ENCODE assay signal across 15 cellular contexts in the genomic region with DNA sequence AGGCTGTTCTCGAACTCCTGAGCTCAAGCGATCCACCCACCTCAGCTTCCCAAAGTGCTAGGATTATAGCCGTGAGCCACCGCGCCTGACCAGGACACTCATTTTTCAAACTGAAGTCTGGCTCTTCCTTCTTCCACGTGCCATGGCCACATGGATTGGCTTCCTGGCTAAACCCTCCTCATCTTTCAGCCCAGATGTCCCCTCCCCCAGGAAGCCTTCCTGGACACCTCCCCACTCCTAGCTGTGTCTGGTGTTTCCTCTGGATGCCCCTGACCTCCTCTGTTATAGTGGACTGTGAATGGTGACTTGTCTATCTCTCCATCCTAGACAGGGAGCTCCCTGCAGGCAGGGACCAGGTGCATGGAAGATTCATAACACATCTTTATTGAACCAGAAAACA. TPM values are rescaled to one million over a fixed set of nuclear protein-coding genes. Genes with fewer than 3 reads are reported as not detected.
DNase-seq lines count a peak whose midpoint lies in the region; ATAC-seq, FAIRE-seq and TF ChIP-seq lines count a peak whose summit lies in the region.
"Had no signal": no experiment of that assay in that cellular context is flagged by ENCODE, and none has a peak within 500 bp of the region (broad histone marks: within the 10 kb centered on the region; RNA-seq: fewer than 3 reads in every experiment).

No MANE protein-coding gene starts in this region.

- peak overlapping the region; percentile 46 for H2BK20ac ChIP-seq in IMR-90 (ENCODE audit: low read depth, low read length)

- no peak overlapping the region for H2BK5ac ChIP-seq in IMR-90 (ENCODE audit: low read depth, low read length, poor library complexity, severe bottlenecking)

- no peak overlapping the region for H3K56ac ChIP-seq in IMR-90 (ENCODE audit: extremely low read depth, insufficient read depth, low read length)

- no CpG with 5 or more reads among the region's 6 CpGs for WGBS in IMR-90 (ENCODE audit: extremely low coverage in 2 of 2, insufficient read length in 1 of 2), 2 experiments

- no peak for ATAC-seq in IMR-90 (ENCODE audit: low read depth)
- ATAC-seq: GM12878, GM23338 had no signal

- in situ Hi-C loops in IMR-90 (cut with MboI; ENCODE audit: low sequenced_read_pairs): loop anchor here (5.0 kb wide), 1 partner anchor 108 kb away; no protein-coding TSS in a partner anchor

- peaks cover 15% of the 10 kb centered on the region for H3K9me1 ChIP-seq in IMR-90 (ENCODE audit: insufficient read depth, low read length)

- peak overlapping the region; percentile 71 for H2AK5ac ChIP-seq in IMR-90 (ENCODE audit: low read depth, low read length)

- peak overlapping the region; percentile 2 for H3K27ac Mint-ChIP-seq in Caco-2 (ENCODE audit: unreplicated experiment)
- H3K27ac Mint-ChIP-seq: GM23338 had no signal

- H3K27me3 ChIP-seq in Caco-2 (replicated peaks; ENCODE audit: control insufficient read depth, insufficient read depth, low read length): no peaks in the 10 kb centered on the region
- no peaks in the 10 kb centered on the region for H3K27me3 ChIP-seq in IMR-90 (ENCODE audit: control insufficient read depth, insufficient read depth, low read length)
- peaks cover 13% of the 10 kb centered on the region for H3K27me3 ChIP-seq in osteoblast (ENCODE audit: insufficient read depth, low read length)
- H3K27me3 ChIP-seq: BLaER1 treated with 17β-estradiol and CSF1 and Interleukin-3, amounts not matched to agents 10 nM and 100 nM had no signal

- H3K4me1 ChIP-seq in Caco-2: peaks cover 32% of the 10 kb centered on the region
- peaks cover 25% of the 10 kb centered on the region for H3K4me1 ChIP-seq in IMR-90 (ENCODE audit: control insufficient read depth, insufficient read depth, low read length)
- H3K4me1 ChIP-seq in osteoblast (ENCODE audit: insufficient read depth, low read length): peaks cover 17% of the 10 kb centered on the region

- H3K4me1 Mint-ChIP-seq in Caco-2 (ENCODE audit: low read depth, unreplicated experiment): peaks cover 17% of the 10 kb centered on the region

- peak overlapping the region in 1 of 2 experiments; percentile 71; a peak in 1 of 4 replicates for H4K8ac ChIP-seq in IMR-90 (ENCODE audit: low read depth in 2 of 2, low read length in 2 of 2)

- CTCF ChIA-PET in Caco-2 (lab: Charles Lee): interaction anchor here (0.6 to 3.4 kb wide), 7 partner anchors 8 to 160 kb away, joined by 3 to 32 read pairs (median 7); a partner anchor contains a TSS
- CTCF ChIA-PET in IMR-90 (lab: Yijun Ruan, JAX): interaction anchor here (0.6 kb wide), 1 partner anchor 411 kb away, joined by 3 read pairs; no protein-coding TSS in a partner anchor

- no peak for FAIRE-seq in HTR-8/SVneo (lab: Jason Lieb, UNC)
- FAIRE-seq: GM12878 had no signal

- no peak overlapping the region; the same call in 1 of the 2 replicates for H4K5ac ChIP-seq in IMR-90 (ENCODE audit: low read depth, low read length)

- H3K18ac ChIP-seq in IMR-90 (ENCODE audit: low read depth, low read length): no peak overlapping the region

- POLR2A ChIA-PET in Caco-2 (lab: Charles Lee) (interaction anchor here (0.6 kb wide), 1 partner anchor 10 kb away, joined by 3 read pairs; no protein-coding TSS in a partner anchor), IMR-90 (lab: Charles Lee; ENCODE audit: unreplicated experiment) (interaction anchor here (0.6 kb wide), 1 partner anchor 56 kb away, joined by 8 read pairs; no protein-coding TSS in a partner anchor)

- H3K9ac ChIP-seq in IMR-90 (ENCODE audit: low read depth, low read length): no peak overlapping the region
- H3K9ac ChIP-seq: BLaER1 treated with 17β-estradiol and CSF1 and Interleukin-3, amounts not matched to agents 10 nM and 100 nM had no signal

- H3K14ac ChIP-seq in IMR-90 (replicated peaks; ENCODE audit: low read depth, low read length): peak overlapping the region; percentile 61

- H3K9me3 ChIP-seq in Caco-2: no peaks in the 10 kb centered on the region
- no peaks in the 10 kb centered on the region for H3K9me3 ChIP-seq in IMR-90 (ENCODE audit: control insufficient read depth, insufficient read depth, low read length)
- H3K9me3 ChIP-seq in osteoblast (ENCODE audit: low read depth, low read length): no peaks in the 10 kb centered on the region
- H3K9me3 ChIP-seq: BLaER1 treated with 17β-estradiol and CSF1 and Interleukin-3, amounts not matched to agents 10 nM and 100 nM had no signal

- peak overlapping the region; percentile 72 for H3K4ac ChIP-seq in IMR-90 (ENCODE audit: low read depth, low read length)

- H3K36me3 ChIP-seq in Caco-2 (ENCODE audit: control insufficient read depth, insufficient read depth, low read length) (no peaks in the 10 kb centered on the region), IMR-90 (ENCODE audit: control insufficient read depth, insufficient read depth, low read length) (no peaks in the 10 kb centered on the region), osteoblast (ENCODE audit: insufficient read depth, low read length) (no peaks in the 10 kb centered on the region)
- H3K36me3 ChIP-seq: BLaER1 treated with 17β-estradiol and CSF1 and Interleukin-3, amounts not matched to agents 10 nM and 100 nM had no signal

- H3K9me3 Mint-ChIP-seq in Caco-2 (ENCODE audit: unreplicated experiment): no peaks in the 10 kb centered on the region
- H3K9me3 Mint-ChIP-seq: CD4-positive, CD25-positive, alpha-beta regulatory T cell; GM23338; H9 had no signal

- peaks cover 4 to 51% of the 10 kb centered on the region in 2 experiments; a peak in 3 of 4 replicates for H3K79me1 ChIP-seq in IMR-90 (ENCODE audit: low read depth in 1 of 2, low read length in 2 of 2)

- dilution Hi-C loops in IMR-90 (cut with HindIII; ENCODE audit: low sequenced_read_pairs, unreplicated experiment): no loop called here

- no peak overlapping the region for H3K4me3 ChIP-seq in Caco-2 (ENCODE audit: low read depth, low read length)
- no peak overlapping the region for H3K4me3 ChIP-seq in IMR-90 (ENCODE audit: insufficient read depth, low read depth, low read length)
- H3K4me3 ChIP-seq in osteoblast (ENCODE audit: insufficient read depth, low read length): no peak overlapping the region
- H3K4me3 ChIP-seq: BLaER1 treated with 17β-estradiol and CSF1 and Interleukin-3, amounts not matched to agents 10 nM and 100 nM; GM12878; GM23338 had no signal

- DNase-seq in Caco-2: no peak
- no peak for DNase-seq in IMR-90
- DNase-seq in left kidney (ENCODE audit: low read depth, low spot score): peak; percentile 35
- DNase-seq in osteoblast (ENCODE audit: insufficient read length, low spot score, missing footprints): peak; percentile 42
- no peak for DNase-seq in NCI-H2029 treated with DMSO at 0.1 percent for 48 hours (lab: John Stamatoyannopoulos, UW)
- no peak for DNase-seq in NCI-H2171 treated with DMSO at 0.1 percent for 48 hours (lab: John Stamatoyannopoulos, UW)
- no peak for DNase-seq in HTR-8/SVneo (ENCODE audit: insufficient read length, low spot score)
- DNase-seq: CD4-positive, CD25-positive, alpha-beta regulatory T cell; DMS79; H9; KG1 had no signal

- intact Hi-C loops in Caco-2 (cut with micrococcal nuclease; ENCODE audit: unreplicated experiment): loop anchor here (2.0 kb wide), 1 partner anchor 29 kb away; no protein-coding TSS in a partner anchor
- intact Hi-C loops in IMR-90 (cut with micrococcal nuclease): no loop called here

- no peaks in the 10 kb centered on the region for H3K36me3 Mint-ChIP-seq in Caco-2 (ENCODE audit: insufficient read depth, unreplicated experiment)
- H3K36me3 Mint-ChIP-seq: CD4-positive, CD25-positive, alpha-beta regulatory T cell had no signal

- H4K91ac ChIP-seq in IMR-90 (ENCODE audit: insufficient read depth, low read depth, low read length): peak overlapping the region; percentile 20

- H3K4me2 ChIP-seq in IMR-90 (ENCODE audit: low read depth, low read length): no peak overlapping the region
- no peak overlapping the region for H3K4me2 ChIP-seq in osteoblast (ENCODE audit: insufficient read depth, low read length)
- H3K4me2 ChIP-seq: GM23338 had no signal

- H3K27ac ChIP-seq in IMR-90 (ENCODE audit: insufficient read depth, low read length) (no peak overlapping the region), osteoblast (ENCODE audit: low read depth, low read length) (no peak overlapping the region)
- H3K27ac ChIP-seq: HL-60 had no signal

- TF ChIP-seq POLR2A in IMR-90 (IDR thresholded peaks at IDR 0.05; ENCODE audit: low read depth, low read length): no peak

- H2BK15ac ChIP-seq in IMR-90 (ENCODE audit: low read depth, low read length): peak overlapping the region; percentile 19; the same call in 2 of the 3 replicates

- no peaks in the 10 kb centered on the region for H3K79me2 ChIP-seq in osteoblast (ENCODE audit: insufficient read depth, low read length)

- no peak overlapping the region for H2AK9ac ChIP-seq in IMR-90 (replicated peaks; ENCODE audit: low read depth, low read length, poor library complexity)

- no peak for TF ChIP-seq RAD21 in IMR-90 (IDR thresholded peaks at IDR 0.05; ENCODE audit: low read length)

- H4K20me1 ChIP-seq in IMR-90 (ENCODE audit: insufficient read depth, low read length): no peaks in the 10 kb centered on the region
- H4K20me1 ChIP-seq in osteoblast (ENCODE audit: insufficient read depth, low read length): no peaks in the 10 kb centered on the region
- H4K20me1 ChIP-seq: BLaER1 treated with 17β-estradiol and CSF1 and Interleukin-3, amounts not matched to agents 10 nM and 100 nM had no signal

- BruUV-seq in Caco-2 (replicated peaks; lab: Mats Ljungman, UMichigan): no TSS peak
- no TSS peak for BruUV-seq in IMR-90 (replicated peaks; lab: Mats Ljungman, UMichigan)

- H2BK120ac ChIP-seq in IMR-90 (ENCODE audit: low read depth, low read length): peak overlapping the region; percentile 74; the same call in 1 of the 2 replicates

- no peak for TF ChIP-seq CTCF in Caco-2 (IDR thresholded peaks at IDR 0.05; ENCODE audit: insufficient read depth in 1 of 2, low read depth in 1 of 2, low read length in 1 of 2, severe bottlenecking in 1 of 2, unreplicated experiment in 1 of 2)
- no peak for TF ChIP-seq CTCF in IMR-90 (conservative IDR thresholded peaks at IDR 0.05; ENCODE audit: low read depth, low read length)
- no peak for TF ChIP-seq CTCF in osteoblast (IDR thresholded peaks at IDR 0.05; ENCODE audit: extremely low read depth, low read depth, low read length)

- peak overlapping the region; percentile 49 for H2AFZ ChIP-seq in IMR-90 (replicated peaks; ENCODE audit: low read length, poor library complexity)
- H2AFZ ChIP-seq in osteoblast (ENCODE audit: low read length): no peak overlapping the region
- H2AFZ ChIP-seq: GM23338 had no signal

- no peak overlapping the region for H3K4me3 Mint-ChIP-seq in Caco-2 (ENCODE audit: unreplicated experiment)
- H3K4me3 Mint-ChIP-seq: CD4-positive, CD25-positive, alpha-beta regulatory T cell; GM23338; H9 had no signal

- H3K27me3 Mint-ChIP-seq in Caco-2 (ENCODE audit: insufficient read depth, unreplicated experiment): no peaks in the 10 kb centered on the region

- peak overlapping the region; percentile 38; the same call in 1 of the 2 replicates for H3K23ac ChIP-seq in IMR-90 (ENCODE audit: low read depth, low read length)

TF ChIP-seq in IMR-90, 13 proteins besides CTCF, POLR2A, EP300 and RAD21 (continues in another document):
- no peak for TF ChIP-seq MAZ (IDR thresholded peaks at IDR 0.05; ENCODE audit: borderline replicate concordance, low read depth, low read length)

RNA-seq across cellular contexts. Expression of a gene that starts 57.2 kb away (rescaled TPM):
- 0.18 and 0.67 TPM in 2 replicates for total RNA-seq in Caco-2 (2022)
- total RNA-seq in IMR-90 (2012; rRNA removed): 0.28 and 0.54 TPM in 2 replicates
- polyA plus RNA-seq in IMR-90 (2012; rRNA removed): 1.7 TPM in 2 replicates
- 0.28 and 0.71 TPM in 2 replicates for polyA plus RNA-seq in IMR-90 (2012; cell fraction: cytosol; rRNA removed)
- polyA plus RNA-seq in IMR-90 (2012; cell fraction: nucleus; rRNA removed; ENCODE audit: low replicate concordance): 11.7 and 15.4 TPM in 2 replicates
- 1.1 and 2.4 TPM in 2 replicates for total RNA-seq in osteoblast
- total RNA-seq: GM12878 had no signal

Comparison
In these comparisons a context has a peak if more than half of its experiments do, and no peak if none do; other contexts are left out.
1. DNase-seq: peak in left kidney (single experiment) and osteoblast (single experiment); none in Caco-2 (0 of 2), IMR-90 (single experiment), NCI-H2029 treated with DMSO at 0.1 percent for 48 hours (single experiment), NCI-H2171 treated with DMSO at 0.1 percent for 48 hours (single experiment) and HTR-8/SVneo (single experiment).